In the genomic region with DNA sequence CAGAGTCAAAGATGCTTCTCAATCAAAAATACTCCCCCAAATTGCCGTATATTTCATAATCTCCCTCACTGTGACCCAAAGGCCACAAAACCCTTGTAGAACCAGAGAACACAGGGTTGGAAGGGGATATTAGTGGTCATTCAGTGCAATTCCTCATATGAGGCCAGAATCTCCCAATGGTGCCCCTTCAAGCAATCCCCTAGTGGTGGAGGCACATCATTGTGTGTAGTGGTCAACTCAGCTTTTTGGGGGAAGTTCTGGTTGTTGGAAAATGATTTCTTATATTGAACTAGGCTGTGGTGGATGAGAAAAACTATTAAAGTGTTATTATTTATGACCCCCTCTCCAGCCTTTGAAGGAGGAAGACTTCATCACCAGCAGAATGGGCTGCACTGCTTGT, we compare ENCODE assay signal across 30 cellular contexts. TPM values are rescaled to one million over a fixed set of nuclear protein-coding genes. Genes with fewer than 3 reads are reported as not detected.
A peak's percentile ranks its signal among the peaks of the same experiment; 100 is the strongest.
DNase-seq lines count a peak whose midpoint lies in the region; TF ChIP-seq lines count a peak whose summit lies in the region.
"Had no signal": no experiment of that assay in that cellular context is flagged by ENCODE, and none has a peak within 500 bp of the region (broad histone marks: within the 10 kb centered on the region; RNA-seq: fewer than 3 reads in every experiment).

No MANE protein-coding gene starts in this region.

- no peak overlapping the region for H2AFZ ChIP-seq in osteoblast (ENCODE audit: low read length)

- no peaks in the 10 kb centered on the region for H3K27me3 ChIP-seq in osteoblast (ENCODE audit: insufficient read depth, low read length)
- H3K27me3 ChIP-seq: ovary, right atrium auricular region had no signal

- H3K36me3 ChIP-seq in osteoblast (ENCODE audit: insufficient read depth, low read length), result no peaks in the 10 kb centered on the region
- H3K36me3 ChIP-seq: left lung, ovary, right atrium auricular region had no signal

- TF ChIP-seq POLR2A in NB4 (IDR thresholded peaks at IDR 0.05; ENCODE audit: extremely low read depth, insufficient read length), result no peak
- no peak for TF ChIP-seq POLR2A in erythroblast (IDR thresholded peaks at IDR 0.05; ENCODE audit: low read length)

- H3K9me3 ChIP-seq in osteoblast (ENCODE audit: low read depth, low read length), result no peaks in the 10 kb centered on the region
- H3K9me3 ChIP-seq: left lung, ovary, right atrium auricular region had no signal

- no peaks in the 10 kb centered on the region for H4K20me1 ChIP-seq in osteoblast (ENCODE audit: insufficient read depth, low read length)

- no peak overlapping the region for H3K4me3 ChIP-seq in NB4 (ENCODE audit: low read depth, low read length)
- no peak overlapping the region for H3K4me3 ChIP-seq in cardiac fibroblast (replicated peaks in 1 of 2; ENCODE audit: low read depth in 2 of 2, low read length in 2 of 2)
- no peak overlapping the region for H3K4me3 ChIP-seq in osteoblast (ENCODE audit: insufficient read depth, low read length)
- H3K4me3 ChIP-seq: left lung, ovary, right atrium auricular region, SK-N-MC had no signal

- no peaks in the 10 kb centered on the region for H3K79me2 ChIP-seq in osteoblast (ENCODE audit: insufficient read depth, low read length)

- H3K27ac ChIP-seq in osteoblast (ENCODE audit: low read depth, low read length), result no peak overlapping the region
- H3K27ac ChIP-seq: 22Rv1, left lung, ovary, right atrium auricular region, SK-N-MC had no signal

- DNase-seq in DMS53 (lab: John Stamatoyannopoulos, UW) (peak; percentile 15), DMS53 treated with DMSO at 0.1 percent for 48 hours (lab: John Stamatoyannopoulos, UW; ENCODE audit: unreplicated experiment) (no peak), NB4 (ENCODE audit: low read depth) (no peak), cardiac fibroblast (ENCODE audit: low read depth in 2 of 2) (no peak), osteoblast (ENCODE audit: insufficient read length, low spot score, missing footprints) (no peak), hippocampal formation (lab: John Stamatoyannopoulos, UW) (no peak), erythroblast (lab: John Stamatoyannopoulos, UW) (no peak), hepatic stellate cell (ENCODE audit: low spot score) (no peak)
- DNase-seq: activated B cell treated with CpG ODN at 0.5 μM for 24 hours; activated CD8-positive, alpha-beta memory T cell treated with anti-CD3 and anti-CD28 coated beads, Interleukin-2, amount 50 U/mL, for 4 hours; activated naive CD4-positive, alpha-beta T cell treated with anti-CD3 and anti-CD28 coated beads, Interleukin-2, amount 50 U/mL, for 16 hours; AML-193; CD8-positive, alpha-beta T cell; DMS 273 treated with DMSO at 0.1 percent for 48 hours; foreskin melanocyte; GF-D8; HCEC 1CT; hypothalamus; IMR-90; left lung; naive thymus-derived CD8-positive, alpha-beta T cell; NCI-H1417 treated with DMSO at 0.1 percent for 48 hours; NCI-H510A treated with DMSO at 0.1 percent for 48 hours; ovary; RPMI8226; stimulated activated CD4-positive, alpha-beta T cell treated with anti-CD3 and anti-CD28 coated beads, Interleukin-2, amount 100 ng/mL, for 48 hours; substantia nigra had no signal

- H3K4me1 ChIP-seq in osteoblast (ENCODE audit: insufficient read depth, low read length), result peaks cover 29% of the 10 kb centered on the region
- H3K4me1 ChIP-seq: left lung had no signal

- TF ChIP-seq CTCF in NB4 (IDR thresholded peaks at IDR 0.05; ENCODE audit: low read depth, low read length), result peak; percentile 32
- peak; percentile 9 for TF ChIP-seq CTCF in cardiac fibroblast (IDR thresholded peaks at IDR 0.05; ENCODE audit: low read depth, low read length)
- TF ChIP-seq CTCF in osteoblast (IDR thresholded peaks at IDR 0.05; ENCODE audit: extremely low read depth, low read depth, low read length), result peak; percentile 24

- no peak overlapping the region for H3K4me2 ChIP-seq in osteoblast (ENCODE audit: insufficient read depth, low read length)

RNA-seq across cellular contexts. Expression of a gene that starts 17.6 kb away (rescaled TPM):
- total RNA-seq in osteoblast, result 27.5 and 31.8 TPM in 2 replicates
